In the genomic region with DNA sequence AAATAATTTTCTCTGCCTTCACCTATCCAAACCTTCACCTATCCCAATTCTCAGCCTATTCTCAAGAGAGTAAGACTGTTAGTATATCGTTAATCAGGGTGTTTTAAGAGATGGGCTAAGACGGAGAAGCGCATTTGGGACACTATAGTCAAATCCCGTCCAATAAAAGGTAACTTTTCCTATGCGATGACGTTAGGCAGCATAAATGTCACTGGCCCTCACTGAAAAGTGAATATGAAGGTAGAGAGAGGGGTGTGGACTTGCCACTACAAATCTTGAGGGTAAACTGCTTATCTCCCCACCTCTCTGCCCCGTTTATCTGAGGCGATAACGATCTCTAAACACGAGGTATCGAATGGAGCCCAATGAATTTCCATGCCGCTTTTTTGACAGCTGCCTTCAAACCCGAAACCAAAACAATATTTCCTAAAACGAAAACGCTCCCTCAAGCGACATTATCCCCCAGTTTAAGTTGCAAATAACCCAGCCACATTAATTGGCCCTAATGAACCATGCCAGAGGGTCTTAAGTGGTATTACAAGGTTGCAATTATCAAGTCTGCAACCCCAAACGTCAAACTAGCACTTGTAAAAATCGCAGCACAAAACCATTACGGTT, we compare ENCODE assay signal across 8 cellular contexts. TPM values are rescaled to one million over a fixed set of nuclear protein-coding genes. Genes with fewer than 3 reads are reported as not detected.
DNase-seq lines count a peak whose midpoint lies in the region; ATAC-seq, FAIRE-seq and TF ChIP-seq lines count a peak whose summit lies in the region.

No MANE protein-coding gene starts in this region.

- peak overlapping the region; percentile 95 to 99 (median 98) for H3K9ac ChIP-seq in BLaER1 treated with 17β-estradiol and CSF1 and Interleukin-3, amounts not matched to agents 10 nM and 100 nM
- H3K9ac ChIP-seq in HUES6 (ENCODE audit: low read length) (no peak overlapping the region), HepG2 (ENCODE audit: insufficient read depth, low read depth, low read length) (peak overlapping the region; percentile 91)

- no peak for TF ChIP-seq EP300 in HepG2 (IDR thresholded peaks at IDR 0.05; ENCODE audit: low read depth in 2 of 2, low read length in 2 of 2)
- TF ChIP-seq EP300 in HepG2 (CRISPR knock-in tag; IDR thresholded peaks at IDR 0.05; ENCODE audit: borderline replicate concordance) = no peak

- no peak for TF ChIP-seq RAD21 in HepG2 (CRISPR knock-in tag; IDR thresholded peaks at IDR 0.05)

- CTCF ChIA-PET in HepG2 (lab: Yijun Ruan, JAX; ENCODE audit: low intra/inter-chr PET ratio, low total read pairs) = no interaction called here

- intact Hi-C loops in HepG2 (cut with micrococcal nuclease; ENCODE audit: unreplicated experiment) = loop anchor here (2.0 to 10.0 kb wide), 6 partner anchors 95 to 480 kb away; no protein-coding TSS in a partner anchor

- H2AFZ ChIP-seq in HepG2 (ENCODE audit: low read length) = no peak overlapping the region

- peak overlapping the region; percentile 86 to 99 (median 96) for H3K4me3 ChIP-seq in BLaER1 treated with 17β-estradiol and CSF1 and Interleukin-3, amounts not matched to agents 10 nM and 100 nM
- H3K4me3 ChIP-seq in HUES6 (ENCODE audit: low read depth, low read length) = peak overlapping the region; percentile 92
- H3K4me3 ChIP-seq in astrocyte of the cerebellum (ENCODE audit: low read depth, low read length) = peak overlapping the region; percentile 82
- H3K4me3 ChIP-seq in HepG2 (replicated peaks in 1 of 3; ENCODE audit: insufficient read depth in 1 of 3, low read depth in 2 of 3, low read length in 3 of 3) = peak overlapping the region; percentile 80 to 96 (median 95)

- in situ Hi-C loops in astrocyte of the cerebellum (cut with HindIII; ENCODE audit: low sequenced_read_pairs) (no loop called here), HepG2 (cut with HindIII; ENCODE audit: extremely low pct_ligation_motif_present, low pct_unique_long_range_greater_than_20kb) (no loop called here)

- FAIRE-seq in HepG2 (lab: Jason Lieb, UNC) = peak; percentile 21

- peaks cover 18 to 41% (median 29%) of the 10 kb centered on the region in 11 experiments for H3K36me3 ChIP-seq in BLaER1 treated with 17β-estradiol and CSF1 and Interleukin-3, amounts not matched to agents 10 nM and 100 nM
- H3K36me3 ChIP-seq in HUES6 (ENCODE audit: control insufficient read depth, insufficient read depth, low read length) (no peaks in the 10 kb centered on the region), HepG2 (replicated peaks in 1 of 2; ENCODE audit: control insufficient read depth in 1 of 2, insufficient read depth in 2 of 2, low read length in 2 of 2) (no peaks in the 10 kb centered on the region)

- H3K4me2 ChIP-seq in BLaER1 treated with 17β-estradiol and CSF1 and Interleukin-3, amounts not matched to agents 10 nM and 100 nM = peak overlapping the region; percentile 79 to 96 (median 89)
- H3K4me2 ChIP-seq in HepG2 (ENCODE audit: low read depth, low read length) = peak overlapping the region; percentile 87

- DNase-seq in astrocyte of the cerebellum (ENCODE audit: low read depth) (no peak), HepG2 (ENCODE audit: low spot score) (peak; percentile 13), iPS-NIHi7 (ENCODE audit: extremely low spot score) (no peak)
- DNase-seq in NK-92 treated with Interleukin-12 subunit alpha and Interleukin-12 subunit beta, amount 100 ng/mL, for 24 hours (lab: John Stamatoyannopoulos, UW) = no peak
- no peak for DNase-seq in stimulated activated CD4-positive, alpha-beta T cell treated with anti-CD3 and anti-CD28 coated beads, Interleukin-4, amount 100 ng/mL, for 1 hour

- H3K9me3 ChIP-seq in BLaER1 treated with 17β-estradiol and CSF1 and Interleukin-3, amounts not matched to agents 10 nM and 100 nM (replicated peaks in 1 of 11) = no peaks in the 10 kb centered on the region
- H3K9me3 ChIP-seq in HUES6 (ENCODE audit: control insufficient read depth, insufficient read depth, low read depth, low read length) = no peaks in the 10 kb centered on the region
- H3K9me3 ChIP-seq in HepG2 (ENCODE audit: low read length) = no peaks in the 10 kb centered on the region

- peaks cover 0 to 26% (median 4%) of the 10 kb centered on the region in 11 experiments; a peak in 8 of 22 replicates for H3K27me3 ChIP-seq in BLaER1 treated with 17β-estradiol and CSF1 and Interleukin-3, amounts not matched to agents 10 nM and 100 nM
- H3K27me3 ChIP-seq in HUES6 (ENCODE audit: control insufficient read depth, insufficient read depth, low read length) = peaks cover 32% of the 10 kb centered on the region
- no peaks in the 10 kb centered on the region; a peak in 1 of 5 replicates for H3K27me3 ChIP-seq in HepG2 (ENCODE audit: control insufficient read depth in 1 of 2, insufficient read depth in 2 of 2, low read length in 2 of 2)

- peaks cover 13 to 31% (median 17%) of the 10 kb centered on the region in 10 experiments; a peak in 16 of 20 replicates for H3K4me1 ChIP-seq in BLaER1 treated with 17β-estradiol and CSF1 and Interleukin-3, amounts not matched to agents 10 nM and 100 nM
- peaks cover 48% of the 10 kb centered on the region for H3K4me1 ChIP-seq in HUES6 (ENCODE audit: control insufficient read depth, insufficient read depth, low read length)
- peaks cover 60% of the 10 kb centered on the region for H3K4me1 ChIP-seq in HepG2 (ENCODE audit: insufficient read depth, low read length)

- TF ChIP-seq CTCF in astrocyte of the cerebellum (IDR thresholded peaks at IDR 0.05; ENCODE audit: low read depth, low read length, missing control alignments) = no peak
- TF ChIP-seq CTCF in HepG2 (CRISPR knock-in tag; IDR thresholded peaks at IDR 0.05) = no peak

- peaks cover 53 to 63% (median 60%) of the 10 kb centered on the region in 11 experiments for H4K20me1 ChIP-seq in BLaER1 treated with 17β-estradiol and CSF1 and Interleukin-3, amounts not matched to agents 10 nM and 100 nM
- peaks cover 3% of the 10 kb centered on the region; the same call in 1 of the 2 replicates for H4K20me1 ChIP-seq in HepG2 (ENCODE audit: insufficient read depth, low read length)

- whole genome bisulfite sequencing in HepG2 (ENCODE audit: low lambda C conversion rate) = 6% methylated on average over 19 of the region's 19 CpGs

- no peak for ATAC-seq in HepG2

- no peak for TF ChIP-seq POLR2A in HepG2 (IDR thresholded peaks at IDR 0.05; ENCODE audit: insufficient read depth in 1 of 2, low read depth in 2 of 2, low read length in 2 of 2)

- peaks cover 58% of the 10 kb centered on the region for H3K79me2 ChIP-seq in HepG2 (ENCODE audit: insufficient read depth, low read length)

- H3K27ac ChIP-seq in BLaER1 treated with 17β-estradiol and CSF1 and Interleukin-3, amounts not matched to agents 10 nM and 100 nM = peak overlapping the region; percentile 96 to 100 (median 99)
- H3K27ac ChIP-seq in HUES6 (ENCODE audit: low read depth, low read length) (no peak overlapping the region), HepG2 (ENCODE audit: extremely low read length, insufficient read depth, low read length) (peak overlapping the region; percentile 96), temporal lobe (ENCODE audit: low read depth, low read length) (peak overlapping the region; percentile 76)

- no TSS peak for BruUV-seq in HepG2 (replicated peaks; lab: Mats Ljungman, UMichigan)

- POLR2A ChIA-PET in HepG2 (lab: Yijun Ruan, JAX) = interaction anchor here (1.3 kb wide), 1 partner anchor 296 kb away, joined by 3 read pairs; no protein-coding TSS in a partner anchor

TF ChIP-seq in HepG2, 621 proteins besides CTCF, POLR2A, EP300 and RAD21 (continues in another document):
- TF ChIP-seq HNRNPL (IDR thresholded peaks at IDR 0.05; ENCODE audit: low read depth, low read length) (no peak), ZNF577 (CRISPR knock-in tag; IDR thresholded peaks at IDR 0.05; ENCODE audit: borderline replicate concordance, low read depth) (no peak), NCOA2 (CRISPR knock-in tag; IDR thresholded peaks at IDR 0.05) (0 out of 2 replicates have a peak, but pooled peaks have one; percentile 6), SP5 (CRISPR knock-in tag; IDR thresholded peaks at IDR 0.05; ENCODE audit: borderline replicate concordance, low read depth) (no peak), KDM6A (CRISPR knock-in tag; IDR thresholded peaks at IDR 0.05; ENCODE audit: low read depth) (no peak), HNRNPH1 (optimal IDR thresholded peaks at IDR 0.05; ENCODE audit: low read depth, low read length) (no peak)
- TF ChIP-seq, protein P1, sequence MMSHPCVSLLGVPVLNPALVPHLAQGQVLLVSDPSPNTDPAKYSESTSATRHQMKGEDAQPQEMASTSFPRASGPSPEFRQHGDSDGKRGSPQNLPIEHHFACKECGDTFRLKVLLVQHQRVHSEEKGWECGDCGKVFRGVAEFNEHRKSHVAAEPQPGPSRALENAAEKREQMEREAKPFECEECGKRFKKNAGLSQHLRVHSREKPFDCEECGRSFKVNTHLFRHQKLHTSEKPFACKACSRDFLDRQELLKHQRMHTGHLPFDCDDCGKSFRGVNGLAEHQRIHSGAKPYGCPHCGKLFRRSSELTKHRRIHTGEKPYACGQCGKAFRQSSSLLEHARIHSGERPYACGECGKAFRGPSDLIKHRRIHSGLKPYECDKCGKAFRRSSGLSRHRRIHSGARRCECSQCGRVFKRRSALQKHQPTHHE (CRISPR knock-in tag; IDR thresholded peaks at IDR 0.05; ENCODE audit: borderline replicate concordance) = no peak

RNA-seq across cellular contexts. Expression of gene NR3C1, which starts 1.5 kb away (rescaled TPM):
- total RNA-seq in HepG2 (2016; rRNA removed; fragmentation: Illumina TruSeq; extraction: Trizol) (24.3 and 30.0 TPM in 2 replicates), temporal lobe (11.1 TPM)
- total RNA-seq in HepG2 (2016; cell fraction: cytosol; rRNA removed; fragmentation: Illumina TruSeq; extraction: Trizol; ENCODE audit: low read depth) = 34.6 and 40.8 TPM in 2 replicates
- 27.6 and 29.7 TPM in 2 replicates for total RNA-seq in HepG2 (2016; cell fraction: insoluble cytoplasmic fraction; rRNA removed; fragmentation: Illumina TruSeq; extraction: Trizol)
- total RNA-seq in HepG2 (2016; cell fraction: membrane; rRNA removed; fragmentation: Illumina TruSeq; extraction: Trizol) = 42.6 and 43.8 TPM in 2 replicates
- total RNA-seq in HepG2 (2016; cell fraction: nucleus; rRNA removed; fragmentation: Illumina TruSeq; extraction: Trizol) = 41.0 and 41.5 TPM in 2 replicates
- polyA plus RNA-seq in HepG2 (2011; rRNA removed) = 8.9 and 10.0 TPM in 2 replicates
- polyA plus RNA-seq in HepG2 (2011; cell fraction: cytosol; rRNA removed) = 4.5 and 7.8 TPM in 2 replicates
- polyA plus RNA-seq in HepG2 (2011; cell fraction: nucleus; rRNA removed) = 4.7 and 5.3 TPM in 2 replicates
- 17.8 and 19.1 TPM in 2 replicates for polyA plus RNA-seq in HepG2 (2012)
- polyA plus RNA-seq in HepG2 (2016; cell fraction: cytosol; fragmentation: Illumina TruSeq; extraction: Trizol; ENCODE audit: low read depth) = 0.48 and 0.52 TPM in 2 replicates
- polyA plus RNA-seq in HepG2 (2016; cell fraction: insoluble cytoplasmic fraction; fragmentation: Illumina TruSeq; extraction: Trizol; ENCODE audit: low read depth) = 14.7 and 15.8 TPM in 2 replicates
- 3.1 and 3.3 TPM in 2 replicates for polyA plus RNA-seq in HepG2 (2016; cell fraction: membrane; fragmentation: Illumina TruSeq; extraction: Trizol; ENCODE audit: low read depth)
- polyA plus RNA-seq in HepG2 (2016; cell fraction: nucleus; fragmentation: Illumina TruSeq; extraction: Trizol; ENCODE audit: insufficient read depth, low read depth) = 11.1 and 11.7 TPM in 2 replicates
- polyA minus RNA-seq in HepG2 (2011; rRNA and poly(A)+ RNA removed; ENCODE audit: low replicate concordance) = 13.6 and 58.6 TPM in 2 replicates
- 18.9 and 21.2 TPM in 2 replicates for polyA minus RNA-seq in HepG2 (2011; cell fraction: cytosol; rRNA and poly(A)+ RNA removed)
- polyA minus RNA-seq in HepG2 (2011; cell fraction: nucleus; rRNA and poly(A)+ RNA removed) = 45.3 and 61.3 TPM in 2 replicates
